ENCODE assay signal across 2 cellular contexts in genomic region chr6:142349215-142349823, GRCh38.
TF ChIP-seq lines count a peak whose summit lies in the region.

No MANE protein-coding gene starts in this region.

TF ChIP-seq in A549, 52 proteins besides CTCF, POLR2A, EP300 and RAD21 (continued from another document):
- TF ChIP-seq PBX3 (IDR thresholded peaks at IDR 0.05) (no peak), NR3C1 (IDR thresholded peaks at IDR 0.05) (no peak), CEBPB (IDR thresholded peaks at IDR 0.05) (peak in 1 of 2 experiments; percentile 54; a peak in 1 of 4 replicates), HOXB5 (CRISPR knock-in tag; IDR thresholded peaks at IDR 0.05) (no peak)

TF ChIP-seq in HEK293, 187 proteins besides CTCF, POLR2A, EP300 and RAD21:
- TF ChIP-seq ZNF518A (tag by site-specific recombination; conservative IDR thresholded peaks at IDR 0.05; ENCODE audit: low read depth), result 0 out of 2 replicates have a peak, but pooled peaks have one; percentile 20
- no peak for TF ChIP-seq ZBTB17 (tag by site-specific recombination; IDR thresholded peaks at IDR 0.05)
- peak; percentile 22; the same call in 1 of the 2 replicates for TF ChIP-seq TRIM28 (IDR thresholded peaks at IDR 0.05; ENCODE audit: borderline replicate concordance, low read length)
- peak; percentile 43; the same call in 1 of the 2 replicates for TF ChIP-seq PRDM6 (tag by site-specific recombination; IDR thresholded peaks at IDR 0.05)
- no peak for TF ChIP-seq WT1 (tag by site-specific recombination; IDR thresholded peaks at IDR 0.05)
- TF ChIP-seq BCL6B (tag by site-specific recombination; IDR thresholded peaks at IDR 0.05), result peak; percentile 90
- TF ChIP-seq ZNF202 (tag by site-specific recombination; IDR thresholded peaks at IDR 0.05; ENCODE audit: borderline replicate concordance), result no peak
- 0 out of 2 replicates have a peak, but pooled peaks have one; percentile 11 for TF ChIP-seq FEZF1 (tag by site-specific recombination; IDR thresholded peaks at IDR 0.05)
- TF ChIP-seq ZNF692 (tag by site-specific recombination; IDR thresholded peaks at IDR 0.05), result 0 out of 2 replicates have a peak, but pooled peaks have one; percentile 23
